8 cellular contexts compared by ENCODE assay signal in the genomic region with DNA sequence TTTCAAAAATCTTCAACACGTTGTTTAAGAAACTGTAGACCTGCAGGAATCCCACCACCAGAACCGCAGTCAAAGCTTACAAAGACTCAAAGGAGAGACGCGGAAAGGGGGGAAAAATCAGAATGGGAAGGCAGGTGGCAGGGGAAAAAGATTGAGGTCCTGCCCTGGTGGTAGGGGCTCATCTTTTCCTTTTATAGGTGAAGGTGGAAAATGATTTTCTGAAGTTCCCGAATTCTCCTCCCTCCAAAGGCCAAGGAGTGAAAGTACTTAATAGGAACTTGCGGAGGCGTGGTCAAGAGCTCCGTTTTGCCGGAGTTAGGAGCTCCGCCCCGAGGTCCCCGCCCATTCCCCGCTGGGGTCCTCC. TPM values are rescaled to one million over a fixed set of nuclear protein-coding genes. Genes with fewer than 3 reads are reported as not detected.
DNase-seq lines count a peak whose midpoint lies in the region; ATAC-seq lines count a peak whose summit lies in the region.

No MANE protein-coding gene starts in this region.

- peaks cover 61% of the 10 kb centered on the region for H3K4me1 Mint-ChIP-seq in activated naive CD4-positive, alpha-beta T cell treated with anti-CD3 and anti-CD28 coated beads, Interleukin-2, amount 50 U/mL, for 24 hours

- ATAC-seq in Right ventricle myocardium superior (ENCODE audit: poor library complexity) (no peak), GM21723 (IDR thresholded peaks at IDR 0.05; ENCODE audit: unreplicated experiment) (no peak), GM18867 (IDR thresholded peaks at IDR 0.05; ENCODE audit: unreplicated experiment) (no peak)

- H2AFZ ChIP-seq in trophoblast cell (ENCODE audit: insufficient read depth, low read length, poor library complexity) = peak overlapping the region; percentile 79

- H3K23ac ChIP-seq in trophoblast cell (ENCODE audit: low read length) = no peak overlapping the region

- H3K27me3 Mint-ChIP-seq in activated naive CD4-positive, alpha-beta T cell treated with anti-CD3 and anti-CD28 coated beads, Interleukin-2, amount 50 U/mL, for 24 hours = no peaks in the 10 kb centered on the region

- peaks cover 0 to 2% of the 10 kb centered on the region in 2 experiments for H3K36me3 ChIP-seq in trophoblast cell (ENCODE audit: control insufficient read depth in 1 of 2, insufficient read depth in 2 of 2, low read length in 2 of 2)

- no peak overlapping the region for H4K91ac ChIP-seq in trophoblast cell (ENCODE audit: low read depth, low read length)

- H3K18ac ChIP-seq in trophoblast cell (ENCODE audit: low read length) = no peak overlapping the region

- H2BK5ac ChIP-seq in trophoblast cell (ENCODE audit: low read depth, low read length, poor library complexity) = peak overlapping the region; percentile 73

- H3K4me1 ChIP-seq in trophoblast cell (ENCODE audit: control insufficient read depth in 1 of 2, insufficient read depth in 2 of 2, low read length in 2 of 2) = no peaks in the 10 kb centered on the region

- intact Hi-C loops in Right ventricle myocardium superior (cut with DNase I) = no loop called here

- H3K27ac Mint-ChIP-seq in activated naive CD4-positive, alpha-beta T cell treated with anti-CD3 and anti-CD28 coated beads, Interleukin-2, amount 50 U/mL, for 24 hours = peak overlapping the region; percentile 92

- H3K79me2 ChIP-seq in trophoblast cell (ENCODE audit: control insufficient read depth, insufficient read depth, low read length, poor library complexity) = peaks cover 10% of the 10 kb centered on the region

- H2BK12ac ChIP-seq in trophoblast cell (ENCODE audit: low read length) = no peak overlapping the region

- H3K9ac ChIP-seq in trophoblast cell (ENCODE audit: low read length) = peak overlapping the region; percentile 87

- no peak overlapping the region for H2BK120ac ChIP-seq in trophoblast cell (ENCODE audit: insufficient read depth, low read length, poor library complexity)

- H4K12ac ChIP-seq in trophoblast cell (ENCODE audit: low read depth, low read length) = no peak overlapping the region

- peak overlapping the region; percentile 91 for H3K4me2 ChIP-seq in trophoblast cell (ENCODE audit: low read length)

- DNase-seq in NCI-H526 treated with DMSO at 0.1 percent for 48 hours (lab: John Stamatoyannopoulos, UW) (peak; percentile 65), NCI-H526 (lab: John Stamatoyannopoulos, UW) (no peak), NCI-H69 (lab: John Stamatoyannopoulos, UW) (peak; percentile 90), Right ventricle myocardium superior (peak; percentile 98), trophoblast cell (peak; percentile 98 to 99)

- peak overlapping the region; percentile 87 for H3K4me3 ChIP-seq in trophoblast cell (ENCODE audit: low read depth, low read length)

- H4K8ac ChIP-seq in trophoblast cell (ENCODE audit: low read depth, low read length) = peak overlapping the region; percentile 97

- peaks cover 15% of the 10 kb centered on the region for H3K79me1 ChIP-seq in trophoblast cell (ENCODE audit: low read length)

- H3K27me3 ChIP-seq in trophoblast cell (ENCODE audit: insufficient read depth, low read length) = no peaks in the 10 kb centered on the region

- no peaks in the 10 kb centered on the region for H3K9me3 Mint-ChIP-seq in activated naive CD4-positive, alpha-beta T cell treated with anti-CD3 and anti-CD28 coated beads, Interleukin-2, amount 50 U/mL, for 24 hours

- H3K27ac ChIP-seq in trophoblast cell (ENCODE audit: low read depth, low read length) = peak overlapping the region; percentile 98

- H3K9me3 ChIP-seq in trophoblast cell (ENCODE audit: insufficient read depth, low read depth, low read length) = no peaks in the 10 kb centered on the region

- no peak overlapping the region for H3K4ac ChIP-seq in trophoblast cell (ENCODE audit: low read depth, low read length)

- WGBS in trophoblast cell (ENCODE audit: extremely low coverage, insufficient coverage, insufficient read length) = no CpG with 5 or more reads among the region's 13 CpGs

- no peak overlapping the region for H2AK5ac ChIP-seq in trophoblast cell (ENCODE audit: low read length)

- no peak overlapping the region for H3K14ac ChIP-seq in trophoblast cell (ENCODE audit: low read length)

- H3K36me3 Mint-ChIP-seq in activated naive CD4-positive, alpha-beta T cell treated with anti-CD3 and anti-CD28 coated beads, Interleukin-2, amount 50 U/mL, for 24 hours = no peaks in the 10 kb centered on the region

- H3K4me3 Mint-ChIP-seq in activated naive CD4-positive, alpha-beta T cell treated with anti-CD3 and anti-CD28 coated beads, Interleukin-2, amount 50 U/mL, for 24 hours = peak overlapping the region; percentile 94

RNA-seq across cellular contexts. Expression of gene BBIP1, which starts 0.7 kb away (rescaled TPM):
- total RNA-seq in Right ventricle myocardium superior = 16.0 TPM
- polyA plus RNA-seq in trophoblast cell (2013) = 25.9 and 26.3 TPM in 2 replicates

RNA-seq across cellular contexts. Expression of gene SHOC2, which starts 1.2 kb away (rescaled TPM):
- total RNA-seq in Right ventricle myocardium superior = 40.8 TPM
- 34.3 and 36.2 TPM in 2 replicates for polyA plus RNA-seq in trophoblast cell (2013)

RNA-seq across cellular contexts. Expression of gene PDCD4, which starts 46.5 kb away (rescaled TPM):
- total RNA-seq in Right ventricle myocardium superior = 90.0 TPM
- 57.0 and 61.1 TPM in 2 replicates for polyA plus RNA-seq in trophoblast cell (2013)

Comparison
In these comparisons a context has a peak if more than half of its experiments do, and no peak if none do; other contexts are left out.
1. DNase-seq: peak in NCI-H526 treated with DMSO at 0.1 percent for 48 hours (single experiment), NCI-H69 (single experiment), Right ventricle myocardium superior (single experiment) and trophoblast cell (2 of 2); none in NCI-H526 (0 of 2).